ENCODE assay signal across 8 cellular contexts in the genomic region with DNA sequence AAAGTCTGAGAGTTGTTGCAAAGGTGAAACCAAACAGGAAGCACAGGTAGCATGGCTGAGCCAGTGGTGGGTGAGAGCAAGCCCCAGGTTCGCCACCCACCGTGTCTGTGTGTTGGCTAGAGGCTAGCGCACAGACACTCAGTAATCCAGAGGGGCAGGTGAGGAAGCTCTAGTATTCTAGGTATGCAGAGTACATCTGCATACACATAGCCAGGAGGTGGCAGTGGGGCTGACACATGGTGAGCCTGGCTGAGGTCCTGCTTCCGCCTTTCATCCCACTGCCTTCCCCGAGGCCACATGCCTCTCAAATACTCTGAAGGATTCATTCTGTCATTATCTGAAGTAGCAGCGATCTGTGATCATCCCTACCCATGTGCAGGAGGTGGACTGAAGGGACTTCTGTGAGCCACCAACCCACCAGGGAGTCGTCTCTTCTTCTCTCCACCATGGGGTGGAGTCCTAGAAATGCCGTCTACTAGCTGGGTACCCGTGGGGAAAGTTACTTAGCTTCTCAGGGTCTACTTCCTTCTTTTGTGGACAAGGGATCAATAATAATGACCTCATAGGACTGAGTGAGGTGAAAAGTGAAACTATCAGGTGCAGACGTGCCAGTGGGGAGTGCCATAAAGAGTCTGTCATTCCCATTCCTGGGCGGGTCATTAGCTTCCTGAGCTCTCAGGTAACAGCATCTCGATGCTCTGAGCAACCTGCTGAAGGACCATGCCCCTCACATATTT. TPM values are rescaled to one million over a fixed set of nuclear protein-coding genes. Genes with fewer than 3 reads are reported as not detected.
DNase-seq lines count a peak whose midpoint lies in the region; ATAC-seq, FAIRE-seq and TF ChIP-seq lines count a peak whose summit lies in the region.

No MANE protein-coding gene starts in this region.

- peak overlapping the region; percentile 58 to 93 (median 88) for H3K27ac Mint-ChIP-seq in immature natural killer cell

- intact Hi-C loops in right cardiac atrium (cut with DNase I): no loop called here

- peak; percentile 64 for DNase-seq in GM18507 (ENCODE audit: extremely low spot score, insufficient read length, low read depth)
- no peak for DNase-seq in immature natural killer cell
- DNase-seq in right cardiac atrium: no peak
- no peak for DNase-seq in BE2C
- DNase-seq in activated T-cell treated with anti-CD3 and anti-CD28 coated beads, Interleukin-2, amount 50 U/mL, for 1 hour: no peak

- H3K27me3 ChIP-seq in HUES64 (ENCODE audit: insufficient read depth, low read length) (no peaks in the 10 kb centered on the region), right cardiac atrium (ENCODE audit: control insufficient read depth, insufficient read depth) (no peaks in the 10 kb centered on the region), BE2C (no peaks in the 10 kb centered on the region)

- peaks cover 0 to 8% (median 5%) of the 10 kb centered on the region in 3 donors for H3K27me3 Mint-ChIP-seq in immature natural killer cell (ENCODE audit: low read depth in 3 of 3)

- peak overlapping the region; percentile 1 to 42 (median 29) for H3K4me3 Mint-ChIP-seq in immature natural killer cell

- H3K9ac ChIP-seq in HUES64 (ENCODE audit: low read depth, low read length): no peak overlapping the region

- H3K36me3 Mint-ChIP-seq in immature natural killer cell: peaks cover 44 to 87% (median 52%) of the 10 kb centered on the region in 3 donors

- H3K9me3 Mint-ChIP-seq in immature natural killer cell: no peaks in the 10 kb centered on the region

- no peak for TF ChIP-seq CTCF in BE2C (IDR thresholded peaks at IDR 0.05; ENCODE audit: low read depth, low read length)

- peaks cover 65 to 87% of the 10 kb centered on the region in 2 donors for H3K4me1 Mint-ChIP-seq in immature natural killer cell

- ATAC-seq in GM21515 (IDR thresholded peaks at IDR 0.05; ENCODE audit: unreplicated experiment) (peak; percentile 68), right cardiac atrium (no peak), SK-N-SH treated with all-trans-retinoic acid at 6 μM for 48 hours (no peak)

- 70% methylated on average over 12 of the region's 12 CpGs for WGBS in HUES64
- 74% methylated on average over 12 of the region's 12 CpGs for WGBS in right cardiac atrium

- H3K36me3 ChIP-seq in HUES64 (ENCODE audit: insufficient read depth, low read length) (no peaks in the 10 kb centered on the region), BE2C (no peaks in the 10 kb centered on the region)

- H3K9me3 ChIP-seq in HUES64 (ENCODE audit: insufficient read depth, low read depth, low read length): no peaks in the 10 kb centered on the region
- no peaks in the 10 kb centered on the region for H3K9me3 ChIP-seq in right cardiac atrium (ENCODE audit: control insufficient read depth, low read length)
- H3K9me3 ChIP-seq in BE2C: no peaks in the 10 kb centered on the region

- H3K27ac ChIP-seq in HUES64 (ENCODE audit: low read depth, low read length): peak overlapping the region; percentile 55; the same call in 1 of the 2 replicates
- H3K27ac ChIP-seq in right cardiac atrium (ENCODE audit: low read length): no peak overlapping the region

- peak; percentile 92 for FAIRE-seq in GM18507 (lab: Jason Lieb, UNC)

- H3K4me3 ChIP-seq in HUES64 (ENCODE audit: low read length) (no peak overlapping the region), right cardiac atrium (ENCODE audit: low read length) (no peak overlapping the region), BE2C (ENCODE audit: low read depth, low read length) (no peak overlapping the region)

- H3K4me1 ChIP-seq in HUES64 (ENCODE audit: insufficient read depth, low read length) (peaks cover 10% of the 10 kb centered on the region), right cardiac atrium (ENCODE audit: control insufficient read depth, insufficient read depth, low read length) (no peaks in the 10 kb centered on the region), BE2C (no peaks in the 10 kb centered on the region)

TF ChIP-seq in SK-N-SH treated with all-trans-retinoic acid at 6 μM for 48 hours, 23 proteins besides CTCF, POLR2A, EP300 and RAD21:
- TF ChIP-seq CSRNP3 (CRISPR knock-in tag; IDR thresholded peaks at IDR 0.05) (no peak), OSR1 (CRISPR knock-in tag; IDR thresholded peaks at IDR 0.05) (no peak), PPARA (CRISPR knock-in tag; IDR thresholded peaks at IDR 0.05; ENCODE audit: borderline replicate concordance) (no peak)

RNA-seq across cellular contexts. Expression of gene ICAM2, which starts 36.0 kb away (rescaled TPM):
- 0.55 TPM for polyA plus RNA-seq in HUES64 (2013, experiment 1 of 2)
- polyA plus RNA-seq in HUES64 (2013, experiment 2 of 2): 0.57 TPM
- polyA plus RNA-seq in immature natural killer cell: 100 to 1,000 TPM; 327 to 535 (median 329) TPM
- total RNA-seq in right cardiac atrium: 10 to 100 TPM; 17.6 to 31.7 (median 26.3) TPM
- 50.3 TPM for polyA plus RNA-seq in right cardiac atrium
- polyA plus RNA-seq in BE2C (2012; ENCODE audit: insufficient read depth, insufficient read length, low read depth): 105 TPM

RNA-seq across cellular contexts. Expression of gene PRR29, which starts 58.3 kb away (rescaled TPM):
- polyA plus RNA-seq in HUES64 (2013, experiment 1 of 2): 1.3 TPM
- 0.44 TPM for polyA plus RNA-seq in HUES64 (2013, experiment 2 of 2)
- polyA plus RNA-seq in immature natural killer cell (1 to 10 TPM; 5.0 to 6.8 (median 5.5) TPM), right cardiac atrium (0.45 TPM)
- total RNA-seq in right cardiac atrium: under 1 TPM in 3 of 4 donors, not detected in 1; 0.11 to 0.25 (median 0.15) TPM
- 6.8 TPM for polyA plus RNA-seq in BE2C (2012; ENCODE audit: insufficient read depth, insufficient read length, low read depth)
